19 cellular contexts compared by ENCODE assay signal in genomic region chr2:37886745-37887144, GRCh38. TPM values are rescaled to one million over a fixed set of nuclear protein-coding genes. Genes with fewer than 3 reads are reported as not detected.
DNase-seq lines count a peak whose midpoint lies in the region; ATAC-seq and TF ChIP-seq lines count a peak whose summit lies in the region.
"Had no signal": no experiment of that assay in that cellular context is flagged by ENCODE, and none has a peak within 500 bp of the region (broad histone marks: within the 10 kb centered on the region; RNA-seq: fewer than 3 reads in every experiment).

No MANE protein-coding gene starts in this region.

- no peak for TF ChIP-seq RAD21 in IMR-90 (IDR thresholded peaks at IDR 0.05; ENCODE audit: low read length)

- no peak overlapping the region for H2AFZ ChIP-seq in IMR-90 (replicated peaks; ENCODE audit: low read length, poor library complexity)

- no peak overlapping the region for H4K5ac ChIP-seq in IMR-90 (ENCODE audit: low read depth, low read length)

- DNase-seq in AG08396 (ENCODE audit: low spot score): peak; percentile 60
- DNase-seq in IMR-90: peak; percentile 81
- peak; percentile 84 for DNase-seq in astrocyte of the hippocampus (ENCODE audit: low read depth, low spot score)
- peak; percentile 45 to 73 for DNase-seq in foreskin fibroblast
- no peak for DNase-seq in SIG-M5 (lab: John Stamatoyannopoulos, UW)
- DNase-seq in SW 1271 (lab: John Stamatoyannopoulos, UW): no peak
- DNase-seq: activated CD4-positive, alpha-beta T cell treated with anti-CD3 and anti-CD28 coated beads for 48 hours; activated naive CD8-positive, alpha-beta T cell treated with anti-CD3 and anti-CD28 coated beads for 36 hours; CD4-positive, alpha-beta T cell; naive thymus-derived CD4-positive, alpha-beta T cell; NCI-H526; pancreas; stimulated activated CD4-positive, alpha-beta T cell treated with anti-CD3 and anti-CD28 coated beads, Interleukin-1b, Interleukin-23, amount 100 ng/mL, for 48 hours; T-cell; testis had no signal

- H4K20me1 ChIP-seq in IMR-90 (ENCODE audit: insufficient read depth, low read length): no peaks in the 10 kb centered on the region

- no peak overlapping the region for H2AK5ac ChIP-seq in IMR-90 (ENCODE audit: low read depth, low read length)

- no peaks in the 10 kb centered on the region for H3K4me1 ChIP-seq in IMR-90 (ENCODE audit: control insufficient read depth, insufficient read depth, low read length)
- H3K4me1 ChIP-seq: pancreas, testis had no signal

- no peaks in the 10 kb centered on the region for H3K36me3 ChIP-seq in IMR-90 (ENCODE audit: control insufficient read depth, insufficient read depth, low read length)
- H3K36me3 ChIP-seq: pancreas had no signal

- POLR2A ChIA-PET in IMR-90 (lab: Charles Lee; ENCODE audit: unreplicated experiment): no interaction called here

- no peaks in the 10 kb centered on the region for H3K79me1 ChIP-seq in IMR-90 (ENCODE audit: low read depth in 1 of 2, low read length in 2 of 2)

- dilution Hi-C loops in IMR-90 (cut with HindIII; ENCODE audit: low sequenced_read_pairs, unreplicated experiment): no loop called here

- H3K9ac ChIP-seq in IMR-90 (ENCODE audit: low read depth, low read length): no peak overlapping the region
- H3K9ac ChIP-seq: KMS-11 had no signal

- H4K91ac ChIP-seq in IMR-90 (ENCODE audit: insufficient read depth, low read depth, low read length): no peak overlapping the region

- no peak overlapping the region for H2BK15ac ChIP-seq in IMR-90 (ENCODE audit: low read depth, low read length)

- in situ Hi-C loops in IMR-90 (cut with MboI; ENCODE audit: low sequenced_read_pairs): loop anchor here (25.0 kb wide), 1 partner anchor 724 kb away; the partner anchor contains the start of gene EIF2AK2

- H3K9me3 ChIP-seq in IMR-90 (ENCODE audit: control insufficient read depth, insufficient read depth, low read length): no peaks in the 10 kb centered on the region
- H3K9me3 ChIP-seq: pancreas, testis had no signal

- ATAC-seq in IMR-90 (ENCODE audit: low read depth) (peak; percentile 77), GM19397 (IDR thresholded peaks at IDR 0.05; ENCODE audit: unreplicated experiment) (no peak), HG03442 (IDR thresholded peaks at IDR 0.05; ENCODE audit: unreplicated experiment) (no peak)
- ATAC-seq: naive thymus-derived CD4-positive, alpha-beta T cell; stimulated activated memory B cell treated with anti-CD40 and anti-IgM and Interleukin-4, amounts not matched to agents 10 μg/mL and 1 μg/mL and 100 μg/mL, for 72 hours; T-cell had no signal

- intact Hi-C loops in IMR-90 (cut with micrococcal nuclease): no loop called here

- BruUV-seq in IMR-90 (replicated peaks; lab: Mats Ljungman, UMichigan): no TSS peak

- no peak overlapping the region for H3K14ac ChIP-seq in IMR-90 (replicated peaks; ENCODE audit: low read depth, low read length)

- no peak overlapping the region for H3K18ac ChIP-seq in IMR-90 (ENCODE audit: low read depth, low read length)

- no peak overlapping the region for H2AK9ac ChIP-seq in IMR-90 (replicated peaks; ENCODE audit: low read depth, low read length, poor library complexity)

- CTCF ChIA-PET in IMR-90 (lab: Yijun Ruan, JAX): interaction anchor here (1.9 kb wide), 1 partner anchor 9 kb away, joined by 6 read pairs; no protein-coding TSS in a partner anchor

- H2BK20ac ChIP-seq in IMR-90 (ENCODE audit: low read depth, low read length): no peak overlapping the region

- no peak for TF ChIP-seq CTCF in IMR-90 (conservative IDR thresholded peaks at IDR 0.05; ENCODE audit: low read depth, low read length)
- TF ChIP-seq CTCF in foreskin fibroblast (IDR thresholded peaks at IDR 0.05; ENCODE audit: low read depth, low read length): no peak

- no peak overlapping the region for H3K4ac ChIP-seq in IMR-90 (ENCODE audit: low read depth, low read length)

- H4K8ac ChIP-seq in IMR-90 (ENCODE audit: low read depth in 2 of 2, low read length in 2 of 2): no peak overlapping the region

- H3K4me2 ChIP-seq in IMR-90 (ENCODE audit: low read depth, low read length): no peak overlapping the region
- H3K4me2 ChIP-seq: KMS-11 had no signal

- H3K9me1 ChIP-seq in IMR-90 (ENCODE audit: insufficient read depth, low read length): no peaks in the 10 kb centered on the region

- H3K23ac ChIP-seq in IMR-90 (ENCODE audit: low read depth, low read length): no peak overlapping the region

- H3K27ac ChIP-seq in IMR-90 (ENCODE audit: insufficient read depth, low read length): no peak overlapping the region
- H3K27ac ChIP-seq: KMS-11, pancreas, testis had no signal

- H3K4me3 ChIP-seq in IMR-90 (ENCODE audit: insufficient read depth, low read depth, low read length) (no peak overlapping the region), foreskin fibroblast (ENCODE audit: low read depth in 1 of 2, low read length in 2 of 2) (no peak overlapping the region)
- H3K4me3 ChIP-seq: pancreas, testis had no signal

- H2BK5ac ChIP-seq in IMR-90 (ENCODE audit: low read depth, low read length, poor library complexity, severe bottlenecking): no peak overlapping the region

- WGBS in IMR-90 (ENCODE audit: extremely low coverage in 2 of 2, insufficient read length in 1 of 2), 2 experiments: no CpG with 5 or more reads among the region's 5 CpGs

- peaks cover 11% of the 10 kb centered on the region for H3K27me3 ChIP-seq in IMR-90 (ENCODE audit: control insufficient read depth, insufficient read depth, low read length)
- H3K27me3 ChIP-seq: pancreas, testis had no signal

- TF ChIP-seq POLR2A in IMR-90 (IDR thresholded peaks at IDR 0.05; ENCODE audit: low read depth, low read length): no peak

- H3K56ac ChIP-seq in IMR-90 (ENCODE audit: extremely low read depth, insufficient read depth, low read length): no peak overlapping the region

- H2BK120ac ChIP-seq in IMR-90 (ENCODE audit: low read depth, low read length): no peak overlapping the region

TF ChIP-seq in IMR-90, 13 proteins besides CTCF, POLR2A, EP300 and RAD21:
- TF ChIP-seq RCOR1 (IDR thresholded peaks at IDR 0.05; ENCODE audit: insufficient replicate concordance, low read length) (no peak), NFE2L2 (IDR thresholded peaks at IDR 0.05; ENCODE audit: low read depth, low read length) (no peak), MAZ (IDR thresholded peaks at IDR 0.05; ENCODE audit: borderline replicate concordance, low read depth, low read length) (no peak), CEBPB (IDR thresholded peaks at IDR 0.05; ENCODE audit: low read depth, low read length) (no peak), MXI1 (IDR thresholded peaks at IDR 0.05; ENCODE audit: borderline replicate concordance, low read depth, low read length) (no peak), BHLHE40 (IDR thresholded peaks at IDR 0.05; ENCODE audit: low read depth, low read length) (peak; percentile 73), USF2 (IDR thresholded peaks at IDR 0.05; ENCODE audit: low read depth, low read length) (peak; percentile 32; the same call in 1 of the 2 replicates), RFX5 (IDR thresholded peaks at IDR 0.05; ENCODE audit: low read depth, low read length) (no peak), MAFK (IDR thresholded peaks at IDR 0.05; ENCODE audit: low read depth, low read length) (no peak), ELK1 (IDR thresholded peaks at IDR 0.05; ENCODE audit: borderline replicate concordance, low read depth, low read length) (no peak)

RNA-seq across cellular contexts. Expression of gene RMDN2, which starts 38.3 kb away (rescaled TPM):
- total RNA-seq in IMR-90 (2012; rRNA removed): 2.3 and 5.8 TPM in 2 replicates
- 3.0 TPM in 2 replicates for polyA plus RNA-seq in IMR-90 (2012; rRNA removed)
- 0.24 and 0.30 TPM in 2 replicates for polyA plus RNA-seq in IMR-90 (2012; cell fraction: cytosol; rRNA removed)
- polyA plus RNA-seq in IMR-90 (2012; cell fraction: nucleus; rRNA removed; ENCODE audit: low replicate concordance): 0.32 and 4.1 TPM in 2 replicates

Comparison
In these comparisons a context has a peak if more than half of its experiments do, and no peak if none do; other contexts are left out.
1. DNase-seq: peak in AG08396 (single experiment), IMR-90 (single experiment), astrocyte of the hippocampus (single experiment) and foreskin fibroblast (2 of 2); none in SIG-M5 (single experiment) and SW 1271 (0 of 2).